ENCODE assay signal across 1 cellular context in genomic region chr11:2396471-2396870, GRCh38.
TF ChIP-seq lines count a peak whose summit lies in the region.

No MANE protein-coding gene starts in this region.

TF ChIP-seq in K562, 482 proteins besides CTCF, POLR2A, EP300 and RAD21:
- TF ChIP-seq ZNF224 (CRISPR knock-in tag; IDR thresholded peaks at IDR 0.05) (no peak), POLR2G (IDR thresholded peaks at IDR 0.05; ENCODE audit: low read depth, low read length) (0 out of 2 replicates have a peak, but pooled peaks have one; percentile 23), SRF (CRISPR knock-in tag; IDR thresholded peaks at IDR 0.05) (no peak)
